ENCODE assay signal across 8 cellular contexts in genomic region chr12:98490491-98491453, GRCh38. TPM values are rescaled to one million over a fixed set of nuclear protein-coding genes. Genes with fewer than 3 reads are reported as not detected.
DNase-seq lines count a peak whose midpoint lies in the region; ATAC-seq and TF ChIP-seq lines count a peak whose summit lies in the region.

No MANE protein-coding gene starts in this region.

- DNase-seq in AG20443 (ENCODE audit: low spot score) (peak; percentile 85), NCI-H345 (lab: John Stamatoyannopoulos, UW) (peak; percentile 90), choroid plexus epithelial cell (ENCODE audit: low read depth) (peak; percentile 88), left colon (peak; percentile 79 to 91)
- DNase-seq in activated CD4-positive, alpha-beta T cell treated with anti-CD3 and anti-CD28 coated beads for 1 hour, result peak; percentile 74
- DNase-seq in stimulated activated CD4-positive, alpha-beta T cell treated with anti-CD3 and anti-CD28 coated beads, Interleukin-1b, Interleukin-23, amount 100 ng/mL, for 48 hours, result peak; percentile 77

- TF ChIP-seq CTCF in choroid plexus epithelial cell (conservative IDR thresholded peaks at IDR 0.05; ENCODE audit: low read depth, low read length), result peak; percentile 96

- ATAC-seq in GM19025 (IDR thresholded peaks at IDR 0.05; ENCODE audit: low read depth, unreplicated experiment), result peak; percentile 58
- ATAC-seq in HG03280 (IDR thresholded peaks at IDR 0.05; ENCODE audit: unreplicated experiment), result peak; percentile 75
- peak; percentile 93 for ATAC-seq in left colon

- peak overlapping the region; percentile 29 for H3K4me3 ChIP-seq in choroid plexus epithelial cell (ENCODE audit: low read depth, low read length)

- intact Hi-C loops in left colon (cut with DNase I, micrococcal nuclease), result loop anchor here in 1 of 2 donors (2.0 kb wide), 1 partner anchor 28 kb away; no protein-coding TSS in a partner anchor

RNA-seq across cellular contexts. Expression of gene TMPO, which starts 24.6 kb away (rescaled TPM):
- total RNA-seq in left colon, result 10 to 100 TPM; 63.3 to 70.7 TPM

Comparison
In these comparisons a context has a peak if more than half of its experiments do, and no peak if none do; other contexts are left out.
1. Peak in every context shown above with its lines: DNase-seq, ATAC-seq and H3K4me3 ChIP-seq.